26 cellular contexts compared by ENCODE assay signal in genomic region chr5:136909906-136910305, GRCh38.
A peak's percentile ranks its signal among the peaks of the same experiment; 100 is the strongest.
DNase-seq lines count a peak whose midpoint lies in the region; ATAC-seq and TF ChIP-seq lines count a peak whose summit lies in the region.
"Had no signal": no experiment of that assay in that cellular context is flagged by ENCODE, and none has a peak within 500 bp of the region (broad histone marks: within the 10 kb centered on the region; RNA-seq: fewer than 3 reads in every experiment).

No MANE protein-coding gene starts in this region.

- peak overlapping the region; percentile 29 for H3K27ac Mint-ChIP-seq in nephron progenitor cell
- no peak overlapping the region for H3K27ac Mint-ChIP-seq in natural killer cell treated with Interleukin-12 subunit alpha and Interleukin-12 subunit beta and Interleukin-15 and Interleukin-18, amount 100 ng/mL, for 72 hours
- H3K27ac Mint-ChIP-seq: CD14-positive monocyte; CD4-positive, alpha-beta memory T cell; CD4-positive, CD25-positive, alpha-beta regulatory T cell had no signal

- H3K4me3 Mint-ChIP-seq in nephron progenitor cell: no peak overlapping the region
- H3K4me3 Mint-ChIP-seq in natural killer cell treated with Interleukin-12 subunit alpha and Interleukin-12 subunit beta and Interleukin-15 and Interleukin-18, amount 100 ng/mL, for 72 hours: no peak overlapping the region
- H3K4me3 Mint-ChIP-seq: CD14-positive monocyte; CD4-positive, alpha-beta memory T cell; CD8-positive, alpha-beta memory T cell had no signal

- DNase-seq in epithelial cell of proximal tubule (ENCODE audit: low read depth): peak; percentile 57
- peak; percentile 13 for DNase-seq in kidney glomerular epithelial cell (lab: John Stamatoyannopoulos, UW)
- DNase-seq in nephron progenitor cell: no peak
- peak; percentile 84 for DNase-seq in renal cortical epithelial cell (ENCODE audit: low read depth)
- DNase-seq in natural killer cell treated with Interleukin-12 subunit alpha and Interleukin-12 subunit beta and Interleukin-15 and Interleukin-18, amount 100 ng/mL, for 72 hours (ENCODE audit: low spot score): no peak
- DNase-seq in retina: no peak
- DNase-seq in foreskin melanocyte: no peak
- DNase-seq: 8988T; ACHN; BE2C; C1 segment of cervical spinal cord; CD4-positive, alpha-beta memory T cell; CD4-positive, CD25-positive, alpha-beta regulatory T cell; CD8-positive, alpha-beta memory T cell; COR-L47; DMS 273 treated with DMSO at 0.1 percent for 48 hours; DMS153; DMS53; DMS79; DND-41; EL; GDM1 had no signal

- no peaks in the 10 kb centered on the region for H3K36me3 Mint-ChIP-seq in nephron progenitor cell (ENCODE audit: low read depth)
- H3K36me3 Mint-ChIP-seq in natural killer cell treated with Interleukin-12 subunit alpha and Interleukin-12 subunit beta and Interleukin-15 and Interleukin-18, amount 100 ng/mL, for 72 hours: peaks cover 8% of the 10 kb centered on the region
- H3K36me3 Mint-ChIP-seq: CD14-positive monocyte; CD4-positive, alpha-beta memory T cell; CD4-positive, CD25-positive, alpha-beta regulatory T cell; CD8-positive, alpha-beta memory T cell had no signal

- peaks cover 6% of the 10 kb centered on the region for H3K27me3 Mint-ChIP-seq in nephron progenitor cell (ENCODE audit: low read depth, poor library complexity)
- H3K27me3 Mint-ChIP-seq in natural killer cell treated with Interleukin-12 subunit alpha and Interleukin-12 subunit beta and Interleukin-15 and Interleukin-18, amount 100 ng/mL, for 72 hours: no peaks in the 10 kb centered on the region
- H3K27me3 Mint-ChIP-seq: CD4-positive, alpha-beta memory T cell; CD4-positive, CD25-positive, alpha-beta regulatory T cell had no signal

- TF ChIP-seq CTCF in epithelial cell of proximal tubule (conservative IDR thresholded peaks at IDR 0.05; ENCODE audit: low read depth, low read length) (no peak), nephron progenitor cell (IDR thresholded peaks at IDR 0.05) (no peak)

- peaks cover 38% of the 10 kb centered on the region for H3K4me1 Mint-ChIP-seq in nephron progenitor cell
- no peaks in the 10 kb centered on the region for H3K4me1 Mint-ChIP-seq in natural killer cell treated with Interleukin-12 subunit alpha and Interleukin-12 subunit beta and Interleukin-15 and Interleukin-18, amount 100 ng/mL, for 72 hours (ENCODE audit: low read depth in 2 of 2)
- H3K4me1 Mint-ChIP-seq: CD14-positive monocyte; CD4-positive, alpha-beta memory T cell; CD4-positive, CD25-positive, alpha-beta regulatory T cell; CD8-positive, alpha-beta memory T cell had no signal

- peaks cover 12% of the 10 kb centered on the region for H3K9me3 Mint-ChIP-seq in nephron progenitor cell
- peaks cover 18% of the 10 kb centered on the region for H3K9me3 Mint-ChIP-seq in natural killer cell treated with Interleukin-12 subunit alpha and Interleukin-12 subunit beta and Interleukin-15 and Interleukin-18, amount 100 ng/mL, for 72 hours

- no peak for ATAC-seq in HG02588 (IDR thresholded peaks at IDR 0.05; ENCODE audit: unreplicated experiment)
- no peak for ATAC-seq in natural killer cell treated with Interleukin-12 subunit alpha and Interleukin-12 subunit beta and Interleukin-15 and Interleukin-18, amount 100 ng/mL, for 72 hours
- ATAC-seq: GM12878 had no signal

- no peak overlapping the region for H3K4me3 ChIP-seq in epithelial cell of proximal tubule (ENCODE audit: low read depth, low read length)
- H3K4me3 ChIP-seq: BLaER1, GM12878 had no signal

Comparison
In these comparisons a context has a peak if more than half of its experiments do, and no peak if none do; other contexts are left out.
1. DNase-seq: peak in epithelial cell of proximal tubule (single experiment), kidney glomerular epithelial cell (single experiment) and renal cortical epithelial cell (single experiment); none in nephron progenitor cell (single experiment), natural killer cell treated with Interleukin-12 subunit alpha and Interleukin-12 subunit beta and Interleukin-15 and Interleukin-18, amount 100 ng/mL, for 72 hours (single experiment), retina (single experiment) and foreskin melanocyte (single experiment).